ENCODE assay signal across 22 cellular contexts in genomic region chr14:71863049-71863448, GRCh38.
DNase-seq lines count a peak whose midpoint lies in the region; ATAC-seq and TF ChIP-seq lines count a peak whose summit lies in the region.
"Had no signal": no experiment of that assay in that cellular context is flagged by ENCODE, and none has a peak within 500 bp of the region (broad histone marks: within the 10 kb centered on the region; RNA-seq: fewer than 3 reads in every experiment).

No MANE protein-coding gene starts in this region.

- no peaks in the 10 kb centered on the region for H3K27me3 ChIP-seq in AG04450 (ENCODE audit: control insufficient read depth, insufficient read depth, low read length)
- H3K27me3 ChIP-seq in IMR-90 (ENCODE audit: control insufficient read depth, insufficient read depth, low read length), result peaks cover 14% of the 10 kb centered on the region
- no peaks in the 10 kb centered on the region for H3K27me3 ChIP-seq in heart right ventricle
- H3K27me3 ChIP-seq: BLaER1 treated with 17β-estradiol and CSF1 and Interleukin-3, amounts not matched to agents 10 nM and 100 nM; upper lobe of right lung had no signal

- H3K4me3 ChIP-seq in AG04450 (ENCODE audit: low read depth, low read length) (no peak overlapping the region), IMR-90 (ENCODE audit: insufficient read depth, low read depth, low read length) (no peak overlapping the region), heart right ventricle (no peak overlapping the region)
- H3K4me3 ChIP-seq: BLaER1 treated with 17β-estradiol and CSF1 and Interleukin-3, amounts not matched to agents 10 nM and 100 nM; K562; prostate gland; upper lobe of right lung had no signal

- H2AK5ac ChIP-seq in IMR-90 (ENCODE audit: low read depth, low read length), result no peak overlapping the region

- H2BK15ac ChIP-seq in IMR-90 (ENCODE audit: low read depth, low read length), result no peak overlapping the region

- no peak overlapping the region for H2BK20ac ChIP-seq in IMR-90 (ENCODE audit: low read depth, low read length)

- ATAC-seq in IMR-90 (ENCODE audit: low read depth) (no peak), heart right ventricle (no peak), HG02981 (IDR thresholded peaks at IDR 0.05; ENCODE audit: unreplicated experiment) (no peak)
- ATAC-seq: activated CD4-positive, CD25-positive, alpha-beta regulatory T cell treated with anti-CD3 and anti-CD28 coated beads, Interleukin-2, amount 50 U/mL, for 24 hours; K562; left cardiac atrium; Panc1; upper lobe of right lung had no signal

- H4K8ac ChIP-seq in IMR-90 (ENCODE audit: low read depth in 2 of 2, low read length in 2 of 2), result no peak overlapping the region

- H2AFZ ChIP-seq in IMR-90 (replicated peaks; ENCODE audit: low read length, poor library complexity), result no peak overlapping the region

- intact Hi-C loops in IMR-90 (cut with micrococcal nuclease) (no loop called here), heart right ventricle (cut with DNase I) (no loop called here)

- H3K18ac ChIP-seq in IMR-90 (ENCODE audit: low read depth, low read length), result no peak overlapping the region

- no peak overlapping the region for H2AK9ac ChIP-seq in IMR-90 (replicated peaks; ENCODE audit: low read depth, low read length, poor library complexity)

- CTCF ChIA-PET in AG04450 (lab: Charles Lee), result interaction anchor here (1.4 kb wide), 1 partner anchor 8 kb away, joined by 5 read pairs; no protein-coding TSS in a partner anchor
- CTCF ChIA-PET in IMR-90 (lab: Yijun Ruan, JAX), result interaction anchor here (0.7 to 1.4 kb wide), 3 partner anchors 8 to 728 kb away, joined by 3 to 4 read pairs (median 4); no protein-coding TSS in a partner anchor

- H3K36me3 Mint-ChIP-seq in chondrocyte (ENCODE audit: low read depth), result peaks cover 3% of the 10 kb centered on the region
- no peaks in the 10 kb centered on the region for H3K36me3 Mint-ChIP-seq in glutamatergic neuron (ENCODE audit: unreplicated experiment)
- H3K36me3 Mint-ChIP-seq: activated naive CD8-positive, alpha-beta T cell treated with anti-CD3 and anti-CD28 coated beads, Interleukin-2, amount 10 ng/mL, durations not matched to agents 7 days and 5 days had no signal

- H3K27ac ChIP-seq in AG04450 (ENCODE audit: low read depth, low read length) (no peak overlapping the region), IMR-90 (ENCODE audit: insufficient read depth, low read length) (no peak overlapping the region), heart right ventricle (no peak overlapping the region)
- H3K27ac ChIP-seq: BLaER1 treated with 17β-estradiol and CSF1 and Interleukin-3, amounts not matched to agents 10 nM and 100 nM; prostate gland; upper lobe of right lung had no signal

- H3K14ac ChIP-seq in IMR-90 (replicated peaks; ENCODE audit: low read depth, low read length), result no peak overlapping the region

- H3K27me3 Mint-ChIP-seq in chondrocyte (ENCODE audit: low read depth) (peaks cover 25% of the 10 kb centered on the region), glutamatergic neuron (ENCODE audit: unreplicated experiment) (peaks cover under 1% of the 10 kb centered on the region)

- in situ Hi-C loops in IMR-90 (cut with MboI; ENCODE audit: low sequenced_read_pairs), result no loop called here

- H3K4me1 Mint-ChIP-seq in chondrocyte (ENCODE audit: low read depth) (no peaks in the 10 kb centered on the region), glutamatergic neuron (ENCODE audit: low read depth, unreplicated experiment) (no peaks in the 10 kb centered on the region)
- H3K4me1 Mint-ChIP-seq: activated CD4-positive, alpha-beta memory T cell treated with anti-CD3 and anti-CD28 coated beads, Interleukin-2, amount 10 ng/mL, durations not matched to agents 7 days and 5 days; activated naive CD8-positive, alpha-beta T cell treated with anti-CD3 and anti-CD28 coated beads, Interleukin-2, amount 10 ng/mL, durations not matched to agents 7 days and 5 days had no signal

- WGBS in IMR-90 (ENCODE audit: extremely low coverage in 2 of 2, insufficient read length in 1 of 2), 2 experiments, result no CpG with 5 or more reads among the region's 3 CpGs
- WGBS in heart right ventricle, 2 donors, result 75 to 86% methylated on average over 3 of the region's 3 CpGs

- H3K4ac ChIP-seq in IMR-90 (ENCODE audit: low read depth, low read length), result no peak overlapping the region

- H3K9ac ChIP-seq in IMR-90 (ENCODE audit: low read depth, low read length), result no peak overlapping the region
- H3K9ac ChIP-seq: BLaER1 treated with 17β-estradiol and CSF1 and Interleukin-3, amounts not matched to agents 10 nM and 100 nM had no signal

- H3K4me1 ChIP-seq in IMR-90 (ENCODE audit: control insufficient read depth, insufficient read depth, low read length) (no peaks in the 10 kb centered on the region), heart right ventricle (no peaks in the 10 kb centered on the region)
- H3K4me1 ChIP-seq: BLaER1 treated with 17β-estradiol and CSF1 and Interleukin-3, amounts not matched to agents 10 nM and 100 nM; Caco-2; prostate gland; upper lobe of right lung had no signal

- TF ChIP-seq CTCF in AG04450 (IDR thresholded peaks at IDR 0.05; ENCODE audit: low read depth, low read length) (peak; percentile 30), IMR-90 (conservative IDR thresholded peaks at IDR 0.05; ENCODE audit: low read depth, low read length) (peak; percentile 12; the same call in 1 of the 2 replicates), chondrocyte (IDR thresholded peaks at IDR 0.05) (peak; percentile 47), glutamatergic neuron (IDR thresholded peaks at IDR 0.05; ENCODE audit: partially characterized antibody, unreplicated experiment) (peak; percentile 37), heart right ventricle (IDR thresholded peaks at IDR 0.05) (peak in 3 of 9 donors; percentile 3 to 25 (median 13))

- no peak overlapping the region for H3K4me2 ChIP-seq in IMR-90 (ENCODE audit: low read depth, low read length)
- H3K4me2 ChIP-seq: BLaER1 treated with 17β-estradiol and CSF1 and Interleukin-3, amounts not matched to agents 10 nM and 100 nM had no signal

- H3K9me3 Mint-ChIP-seq in chondrocyte (ENCODE audit: low read depth) (peaks cover 25% of the 10 kb centered on the region), glutamatergic neuron (ENCODE audit: unreplicated experiment) (peaks cover 6% of the 10 kb centered on the region)
- H3K9me3 Mint-ChIP-seq: activated CD4-positive, alpha-beta memory T cell treated with anti-CD3 and anti-CD28 coated beads, Interleukin-2, amount 10 ng/mL, durations not matched to agents 7 days and 5 days; activated naive CD8-positive, alpha-beta T cell treated with anti-CD3 and anti-CD28 coated beads, Interleukin-2, amount 10 ng/mL, durations not matched to agents 7 days and 5 days had no signal

- H3K4me3 Mint-ChIP-seq in chondrocyte (ENCODE audit: unreplicated experiment), result no peak overlapping the region
- H3K4me3 Mint-ChIP-seq in glutamatergic neuron (ENCODE audit: unreplicated experiment), result no peak overlapping the region
- H3K4me3 Mint-ChIP-seq: activated CD4-positive, alpha-beta memory T cell treated with anti-CD3 and anti-CD28 coated beads, Interleukin-2, amount 10 ng/mL, durations not matched to agents 7 days and 5 days; activated naive CD8-positive, alpha-beta T cell treated with anti-CD3 and anti-CD28 coated beads, Interleukin-2, amount 10 ng/mL, durations not matched to agents 7 days and 5 days had no signal

- no peaks in the 10 kb centered on the region for H3K79me1 ChIP-seq in IMR-90 (ENCODE audit: low read depth in 1 of 2, low read length in 2 of 2)

- H4K91ac ChIP-seq in IMR-90 (ENCODE audit: insufficient read depth, low read depth, low read length), result no peak overlapping the region

- no peak overlapping the region for H4K5ac ChIP-seq in IMR-90 (ENCODE audit: low read depth, low read length)

- no TSS peak for BruUV-seq in IMR-90 (replicated peaks; lab: Mats Ljungman, UMichigan)

- H3K36me3 ChIP-seq in IMR-90 (ENCODE audit: control insufficient read depth, insufficient read depth, low read length), result no peaks in the 10 kb centered on the region
- H3K36me3 ChIP-seq in heart right ventricle, result no peaks in the 10 kb centered on the region
- H3K36me3 ChIP-seq: BLaER1 treated with 17β-estradiol and CSF1 and Interleukin-3, amounts not matched to agents 10 nM and 100 nM; prostate gland; upper lobe of right lung had no signal

- POLR2A ChIA-PET in AG04450 (lab: Yijun Ruan, JAX) (no interaction called here), IMR-90 (lab: Charles Lee; ENCODE audit: unreplicated experiment) (no interaction called here)

- no peak overlapping the region for H3K23ac ChIP-seq in IMR-90 (ENCODE audit: low read depth, low read length)

- H3K56ac ChIP-seq in IMR-90 (ENCODE audit: extremely low read depth, insufficient read depth, low read length), result no peak overlapping the region

- H3K9me1 ChIP-seq in IMR-90 (ENCODE audit: insufficient read depth, low read length), result no peaks in the 10 kb centered on the region

- no peaks in the 10 kb centered on the region for H3K9me3 ChIP-seq in AG04450 (ENCODE audit: control insufficient read depth, insufficient read depth, low read length)
- no peaks in the 10 kb centered on the region for H3K9me3 ChIP-seq in IMR-90 (ENCODE audit: control insufficient read depth, insufficient read depth, low read length)
- peaks cover 0 to 13% (median 0%) of the 10 kb centered on the region in 11 donors for H3K9me3 ChIP-seq in heart right ventricle
- H3K9me3 ChIP-seq: Caco-2, prostate gland, upper lobe of right lung had no signal

- no peak overlapping the region for H2BK120ac ChIP-seq in IMR-90 (ENCODE audit: low read depth, low read length)

- dilution Hi-C loops in IMR-90 (cut with HindIII; ENCODE audit: low sequenced_read_pairs, unreplicated experiment), result no loop called here

- DNase-seq in AG04450 (ENCODE audit: low read depth, low spot score) (no peak), IMR-90 (no peak), chondrocyte (ENCODE audit: low spot score) (no peak), glutamatergic neuron (no peak), NCI-H82 (lab: John Stamatoyannopoulos, UW) (no peak), heart right ventricle (no peak)
- DNase-seq in activated CD4-positive, alpha-beta T cell treated with anti-CD3 and anti-CD28 coated beads, Interleukin-2, amount 50 U/mL, for 1 hour, result no peak
- DNase-seq: activated CD4-positive, alpha-beta memory T cell treated with anti-CD3 and anti-CD28 coated beads, Interleukin-2, amount 10 ng/mL, durations not matched to agents 7 days and 5 days; activated naive CD8-positive, alpha-beta T cell treated with anti-CD3 and anti-CD28 coated beads, Interleukin-2, amount 10 ng/mL, durations not matched to agents 7 days and 5 days; Caco-2; DMS79; effector memory CD4-positive, alpha-beta T cell; head of caudate nucleus; left cardiac atrium; NCI-H510A treated with DMSO at 0.1 percent for 48 hours; upper lobe of right lung had no signal

- no peak overlapping the region for H2BK5ac ChIP-seq in IMR-90 (ENCODE audit: low read depth, low read length, poor library complexity, severe bottlenecking)

- no peak for TF ChIP-seq RAD21 in IMR-90 (IDR thresholded peaks at IDR 0.05; ENCODE audit: low read length)

- no peaks in the 10 kb centered on the region for H4K20me1 ChIP-seq in IMR-90 (ENCODE audit: insufficient read depth, low read length)
- H4K20me1 ChIP-seq: BLaER1 treated with 17β-estradiol and CSF1 and Interleukin-3, amounts not matched to agents 10 nM and 100 nM had no signal

- no peak overlapping the region for H3K27ac Mint-ChIP-seq in chondrocyte (ENCODE audit: unreplicated experiment)
- no peak overlapping the region for H3K27ac Mint-ChIP-seq in glutamatergic neuron (ENCODE audit: unreplicated experiment)
- H3K27ac Mint-ChIP-seq: activated CD4-positive, alpha-beta memory T cell treated with anti-CD3 and anti-CD28 coated beads, Interleukin-2, amount 10 ng/mL, durations not matched to agents 7 days and 5 days; activated naive CD8-positive, alpha-beta T cell treated with anti-CD3 and anti-CD28 coated beads, Interleukin-2, amount 10 ng/mL, durations not matched to agents 7 days and 5 days had no signal

- TF ChIP-seq POLR2A in IMR-90 (IDR thresholded peaks at IDR 0.05; ENCODE audit: low read depth, low read length), result no peak
